Comparison of ENCODE assay signal across 11 cellular contexts in genomic region chr4:17027495-17027894, GRCh38.
DNase-seq lines count a peak whose midpoint lies in the region; TF ChIP-seq lines count a peak whose summit lies in the region.
"Had no signal": no experiment of that assay in that cellular context is flagged by ENCODE, and none has a peak within 500 bp of the region (broad histone marks: within the 10 kb centered on the region; RNA-seq: fewer than 3 reads in every experiment).

No MANE protein-coding gene starts in this region.

- no peaks in the 10 kb centered on the region for H3K9me3 Mint-ChIP-seq in type B pancreatic cell

- no peaks in the 10 kb centered on the region for H3K4me1 Mint-ChIP-seq in type B pancreatic cell (ENCODE audit: unreplicated experiment)
- H3K4me1 Mint-ChIP-seq: naive thymus-derived CD8-positive, alpha-beta T cell had no signal

- no peaks in the 10 kb centered on the region for H3K27me3 ChIP-seq in kidney epithelial cell (ENCODE audit: control insufficient read depth, insufficient read depth, low read length)
- H3K27me3 ChIP-seq: stomach had no signal

- DNase-seq in AG09309 (ENCODE audit: low read depth) (peak; percentile 92), LHCN-M2 (ENCODE audit: low read depth) (peak; percentile 9), brain pericyte (ENCODE audit: low read depth, low spot score) (peak; percentile 17), kidney epithelial cell (ENCODE audit: low read depth) (peak; percentile 48), type B pancreatic cell (ENCODE audit: extremely low spot score, unreplicated experiment) (no peak), NCI-H446 treated with DMSO at 0.1 percent for 48 hours (lab: John Stamatoyannopoulos, UW) (no peak), AML-193 (lab: John Stamatoyannopoulos, UW) (no peak), SHP77 (lab: John Stamatoyannopoulos, UW) (no peak)
- DNase-seq: activated T-cell treated with anti-CD3 and anti-CD28 coated beads, Interleukin-2, amount 50 U/mL, for 48 hours; naive thymus-derived CD8-positive, alpha-beta T cell; stomach had no signal

- H3K36me3 ChIP-seq in kidney epithelial cell (ENCODE audit: control insufficient read depth, insufficient read depth, low read length): no peaks in the 10 kb centered on the region
- H3K36me3 ChIP-seq: stomach had no signal

- TF ChIP-seq CTCF in AG09309 (IDR thresholded peaks at IDR 0.05; ENCODE audit: control insufficient read depth, insufficient read depth, low read depth, low read length, missing control alignments): no peak
- TF ChIP-seq CTCF in kidney epithelial cell (IDR thresholded peaks at IDR 0.05; ENCODE audit: insufficient read depth, low read length, poor library complexity, severe bottlenecking): no peak
- TF ChIP-seq CTCF in type B pancreatic cell (conservative IDR thresholded peaks at IDR 0.05): no peak

- H3K4me3 ChIP-seq in AG09309 (ENCODE audit: control insufficient read depth, low read depth, low read length): no peak overlapping the region
- no peak overlapping the region for H3K4me3 ChIP-seq in kidney epithelial cell (ENCODE audit: low read depth, low read length)
- H3K4me3 ChIP-seq: stomach had no signal

- no peak overlapping the region for H3K4me3 Mint-ChIP-seq in type B pancreatic cell
- H3K4me3 Mint-ChIP-seq: naive thymus-derived CD8-positive, alpha-beta T cell had no signal

- no peak overlapping the region for H3K27ac Mint-ChIP-seq in type B pancreatic cell

- no peaks in the 10 kb centered on the region for H3K36me3 Mint-ChIP-seq in type B pancreatic cell
- H3K36me3 Mint-ChIP-seq: naive thymus-derived CD8-positive, alpha-beta T cell had no signal

- H3K27me3 Mint-ChIP-seq in type B pancreatic cell: no peaks in the 10 kb centered on the region

Comparison
In these comparisons a context has a peak if more than half of its experiments do, and no peak if none do; other contexts are left out.
1. DNase-seq: peak in AG09309 (single experiment), LHCN-M2 (single experiment), brain pericyte (single experiment) and kidney epithelial cell (single experiment); none in type B pancreatic cell (single experiment), NCI-H446 treated with DMSO at 0.1 percent for 48 hours (single experiment), AML-193 (0 of 2) and SHP77 (0 of 2).